Comparison of ENCODE assay signal across 1 cellular context in the genomic region with DNA sequence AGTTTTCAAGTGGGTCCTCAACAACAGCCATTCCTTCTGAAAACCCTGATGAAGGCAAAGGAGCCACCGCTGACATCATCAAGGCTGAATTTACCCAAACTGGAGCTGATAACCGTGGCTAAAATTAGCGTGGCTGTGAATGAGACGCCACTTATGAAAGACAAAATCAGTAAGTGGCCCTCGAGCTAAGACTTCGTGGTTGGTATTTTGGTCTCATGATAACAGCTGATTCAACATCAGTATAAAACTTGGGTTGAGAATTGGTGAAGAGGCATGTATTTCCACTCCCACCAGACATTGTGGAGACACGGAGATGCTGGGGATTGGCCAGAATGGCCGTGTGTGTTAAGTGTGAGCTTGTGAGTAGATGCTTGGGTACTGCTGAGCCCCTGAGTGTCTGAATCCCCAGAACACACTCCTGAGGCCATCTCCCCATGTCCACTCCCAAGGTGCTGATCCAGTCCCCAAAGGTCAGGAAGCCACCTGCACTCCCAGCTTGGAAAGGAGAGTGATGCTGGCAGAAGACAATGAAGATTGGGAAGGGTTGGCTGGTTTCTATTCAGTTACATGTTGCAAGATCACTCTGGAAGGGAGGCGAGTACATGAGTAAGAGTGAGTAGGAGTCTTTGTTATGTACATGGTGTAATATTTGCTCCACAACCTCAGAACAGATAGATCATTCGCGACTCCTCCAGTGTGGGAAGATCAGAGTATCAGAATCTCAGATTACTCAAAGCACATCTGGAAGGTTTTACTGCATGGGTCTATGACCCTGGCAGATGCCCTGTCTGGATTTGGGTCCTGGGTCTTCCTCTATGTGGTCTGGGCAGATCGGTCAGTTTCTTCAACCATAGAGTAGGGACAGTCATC.
TF ChIP-seq lines count a peak whose summit lies in the region.

No MANE protein-coding gene starts in this region.

TF ChIP-seq in GM23338, 12 proteins besides CTCF, POLR2A, EP300 and RAD21 (continued from another document):
- TF ChIP-seq CREB1 (CRISPR knock-in tag; IDR thresholded peaks at IDR 0.05; ENCODE audit: low read depth) (no peak), STAT1 (IDR thresholded peaks at IDR 0.05; ENCODE audit: unreplicated experiment) (no peak), ZNF114 (CRISPR knock-in tag; IDR thresholded peaks at IDR 0.05) (no peak), ZNF462 (CRISPR knock-in tag; IDR thresholded peaks at IDR 0.05) (no peak), POLR2AphosphoS5 (IDR thresholded peaks at IDR 0.05; ENCODE audit: low read depth) (no peak)
- TF ChIP-seq, protein P1, sequence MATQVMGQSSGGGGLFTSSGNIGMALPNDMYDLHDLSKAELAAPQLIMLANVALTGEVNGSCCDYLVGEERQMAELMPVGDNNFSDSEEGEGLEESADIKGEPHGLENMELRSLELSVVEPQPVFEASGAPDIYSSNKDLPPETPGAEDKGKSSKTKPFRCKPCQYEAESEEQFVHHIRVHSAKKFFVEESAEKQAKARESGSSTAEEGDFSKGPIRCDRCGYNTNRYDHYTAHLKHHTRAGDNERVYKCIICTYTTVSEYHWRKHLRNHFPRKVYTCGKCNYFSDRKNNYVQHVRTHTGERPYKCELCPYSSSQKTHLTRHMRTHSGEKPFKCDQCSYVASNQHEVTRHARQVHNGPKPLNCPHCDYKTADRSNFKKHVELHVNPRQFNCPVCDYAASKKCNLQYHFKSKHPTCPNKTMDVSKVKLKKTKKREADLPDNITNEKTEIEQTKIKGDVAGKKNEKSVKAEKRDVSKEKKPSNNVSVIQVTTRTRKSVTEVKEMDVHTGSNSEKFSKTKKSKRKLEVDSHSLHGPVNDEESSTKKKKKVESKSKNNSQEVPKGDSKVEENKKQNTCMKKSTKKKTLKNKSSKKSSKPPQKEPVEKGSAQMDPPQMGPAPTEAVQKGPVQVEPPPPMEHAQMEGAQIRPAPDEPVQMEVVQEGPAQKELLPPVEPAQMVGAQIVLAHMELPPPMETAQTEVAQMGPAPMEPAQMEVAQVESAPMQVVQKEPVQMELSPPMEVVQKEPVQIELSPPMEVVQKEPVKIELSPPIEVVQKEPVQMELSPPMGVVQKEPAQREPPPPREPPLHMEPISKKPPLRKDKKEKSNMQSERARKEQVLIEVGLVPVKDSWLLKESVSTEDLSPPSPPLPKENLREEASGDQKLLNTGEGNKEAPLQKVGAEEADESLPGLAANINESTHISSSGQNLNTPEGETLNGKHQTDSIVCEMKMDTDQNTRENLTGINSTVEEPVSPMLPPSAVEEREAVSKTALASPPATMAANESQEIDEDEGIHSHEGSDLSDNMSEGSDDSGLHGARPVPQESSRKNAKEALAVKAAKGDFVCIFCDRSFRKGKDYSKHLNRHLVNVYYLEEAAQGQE (IDR thresholded peaks at IDR 0.05; ENCODE audit: unreplicated experiment): no peak
